ENCODE assay signal across 19 cellular contexts in the genomic region with DNA sequence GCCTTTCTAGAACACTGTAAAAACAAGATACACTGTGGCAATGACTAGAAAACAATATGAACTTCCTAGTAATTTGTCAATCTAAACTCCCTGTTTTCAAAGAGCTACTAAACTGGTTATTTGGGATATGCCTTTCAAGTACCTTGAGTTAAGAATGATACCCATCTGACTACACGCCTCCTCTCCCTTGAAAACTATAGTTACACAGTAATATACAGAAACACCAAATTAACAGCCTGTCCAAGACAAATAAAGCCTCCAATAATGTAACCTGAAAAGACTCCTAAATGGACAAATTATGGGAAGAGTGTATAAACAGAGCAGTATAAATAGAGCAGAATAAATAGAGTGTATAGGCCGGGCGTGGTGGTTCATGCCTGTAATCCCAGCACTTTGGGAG.
DNase-seq lines count a peak whose midpoint lies in the region; ATAC-seq and FAIRE-seq lines count a peak whose summit lies in the region.
"Had no signal": no experiment of that assay in that cellular context is flagged by ENCODE, and none has a peak within 500 bp of the region (broad histone marks: within the 10 kb centered on the region; RNA-seq: fewer than 3 reads in every experiment).

No MANE protein-coding gene starts in this region.

- DNase-seq in CD4-positive, CD25-positive, alpha-beta regulatory T cell, result no peak
- DNase-seq in NCI-H2081 treated with DMSO at 0.1 percent for 48 hours (lab: John Stamatoyannopoulos, UW) (peak; percentile 33), T-helper 17 cell (no peak), naive B cell (no peak), HTR-8/SVneo (ENCODE audit: insufficient read length, low spot score) (no peak)
- no peak for DNase-seq in stimulated activated CD4-positive, alpha-beta T cell treated with anti-CD3 and anti-CD28 coated beads, Interleukin-15, amount 100 ng/mL, for 24 hours
- DNase-seq: CD8-positive, alpha-beta memory T cell; DMS53; EL; HCEC 1CT; NCI-H1105 treated with DMSO at 0.1 percent for 48 hours; NCI-H1694 treated with DMSO at 0.1 percent for 48 hours; NCI-H2171 treated with DMSO at 0.1 percent for 48 hours; SJCRH30 had no signal

- H3K9me3 Mint-ChIP-seq in CD4-positive, CD25-positive, alpha-beta regulatory T cell, result no peaks in the 10 kb centered on the region
- H3K9me3 Mint-ChIP-seq in naive B cell, result no peaks in the 10 kb centered on the region
- H3K9me3 Mint-ChIP-seq: CD8-positive, alpha-beta memory T cell; GM23338 had no signal

- no peak overlapping the region for H3K27ac ChIP-seq in CD4-positive, CD25-positive, alpha-beta regulatory T cell (ENCODE audit: insufficient read depth, low read length, poor library complexity, severe bottlenecking)
- H3K27ac ChIP-seq: BLaER1 treated with 17β-estradiol and CSF1 and Interleukin-3, amounts not matched to agents 10 nM and 100 nM; SJCRH30 had no signal

- H3K4me3 Mint-ChIP-seq in CD4-positive, CD25-positive, alpha-beta regulatory T cell, result no peak overlapping the region
- no peak overlapping the region for H3K4me3 Mint-ChIP-seq in T-helper 17 cell
- no peak overlapping the region for H3K4me3 Mint-ChIP-seq in naive B cell
- H3K4me3 Mint-ChIP-seq: CD8-positive, alpha-beta memory T cell; GM23338 had no signal

- H3K4me3 ChIP-seq in CD4-positive, CD25-positive, alpha-beta regulatory T cell (ENCODE audit: low read depth, low read length), result no peak overlapping the region
- H3K4me3 ChIP-seq: BLaER1 treated with 17β-estradiol and CSF1 and Interleukin-3, amounts not matched to agents 10 nM and 100 nM; GM12878; GM23338; K562; SJCRH30 had no signal

- no peaks in the 10 kb centered on the region for H3K4me1 ChIP-seq in CD4-positive, CD25-positive, alpha-beta regulatory T cell (ENCODE audit: control insufficient read depth, insufficient read depth, low read length, poor library complexity, severe bottlenecking)
- H3K4me1 ChIP-seq: SJCRH30 had no signal

- no peaks in the 10 kb centered on the region for H3K27me3 ChIP-seq in CD4-positive, CD25-positive, alpha-beta regulatory T cell (ENCODE audit: control insufficient read depth, insufficient read depth, low read length)
- H3K27me3 ChIP-seq: BLaER1 treated with 17β-estradiol and CSF1 and Interleukin-3, amounts not matched to agents 10 nM and 100 nM; SJCRH30 had no signal

- no peaks in the 10 kb centered on the region for H3K27me3 Mint-ChIP-seq in CD4-positive, CD25-positive, alpha-beta regulatory T cell
- H3K27me3 Mint-ChIP-seq in T-helper 17 cell, result no peaks in the 10 kb centered on the region
- no peaks in the 10 kb centered on the region for H3K27me3 Mint-ChIP-seq in naive B cell
- H3K27me3 Mint-ChIP-seq: CD8-positive, alpha-beta memory T cell had no signal

- no peaks in the 10 kb centered on the region for H3K9me3 ChIP-seq in CD4-positive, CD25-positive, alpha-beta regulatory T cell (ENCODE audit: control insufficient read depth in 2 of 2, low read length in 2 of 2)
- H3K9me3 ChIP-seq in T-helper 17 cell (ENCODE audit: control insufficient read depth, low read length, poor library complexity, severe bottlenecking), result no peaks in the 10 kb centered on the region
- H3K9me3 ChIP-seq: BLaER1 treated with 17β-estradiol and CSF1 and Interleukin-3, amounts not matched to agents 10 nM and 100 nM; SJCRH30 had no signal

- no peak for FAIRE-seq in HTR-8/SVneo (lab: Jason Lieb, UNC)
- FAIRE-seq: GM12878, K562 had no signal

- H3K36me3 Mint-ChIP-seq in CD4-positive, CD25-positive, alpha-beta regulatory T cell, result peaks cover 45% of the 10 kb centered on the region
- peaks cover 15% of the 10 kb centered on the region for H3K36me3 Mint-ChIP-seq in T-helper 17 cell (ENCODE audit: low read depth)
- peaks cover 20 to 26% of the 10 kb centered on the region in 2 donors for H3K36me3 Mint-ChIP-seq in naive B cell

- H3K36me3 ChIP-seq in CD4-positive, CD25-positive, alpha-beta regulatory T cell (ENCODE audit: control insufficient read depth, insufficient read depth, low read length), result peaks cover 85% of the 10 kb centered on the region

- no peak for ATAC-seq in CD4-positive, CD25-positive, alpha-beta regulatory T cell (ENCODE audit: low read depth in 2 of 2)
- no peak for ATAC-seq in T-helper 17 cell
- no peak for ATAC-seq in naive B cell (ENCODE audit: low read depth in 2 of 2)
- ATAC-seq in HG02884 (IDR thresholded peaks at IDR 0.05; ENCODE audit: unreplicated experiment), result no peak
- ATAC-seq: GM12878, GM23338, K562 had no signal

- H3K4me1 Mint-ChIP-seq in CD4-positive, CD25-positive, alpha-beta regulatory T cell, result peaks cover 0 to 9% (median 2%) of the 10 kb centered on the region in 4 donors
- peaks cover 15% of the 10 kb centered on the region for H3K4me1 Mint-ChIP-seq in T-helper 17 cell
- H3K4me1 Mint-ChIP-seq in naive B cell, result peaks cover 0 to 5% (median 1%) of the 10 kb centered on the region in 3 donors
- H3K4me1 Mint-ChIP-seq: GM23338 had no signal

- H3K27ac Mint-ChIP-seq in CD4-positive, CD25-positive, alpha-beta regulatory T cell, result peak overlapping the region in 2 of 3 donors; percentile 1 to 86
- H3K27ac Mint-ChIP-seq in T-helper 17 cell (peak overlapping the region; percentile 29), naive B cell (peak overlapping the region in 4 of 6 donors; percentile 1 to 76 (median 16))
- H3K27ac Mint-ChIP-seq: GM23338 had no signal
